1 cellular context compared by ENCODE assay signal in genomic region chr12:113334786-113335539, GRCh38.
A peak's percentile ranks its signal among the peaks of the same experiment; 100 is the strongest.
TF ChIP-seq lines count a peak whose summit lies in the region.

SLC8B1 (minus strand) TSS chr12:113335109; CDS start chr12:113332878, 2,231 bp downstream.

TF ChIP-seq in HepG2, 621 proteins besides CTCF, POLR2A, EP300 and RAD21 (continued from another document and continues in another):
- TF ChIP-seq PREB (CRISPR knock-in tag; IDR thresholded peaks at IDR 0.05) (no peak), ZNF337 (CRISPR knock-in tag; IDR thresholded peaks at IDR 0.05; ENCODE audit: borderline replicate concordance, low read depth) (no peak), ZKSCAN8 (CRISPR knock-in tag; IDR thresholded peaks at IDR 0.05; ENCODE audit: borderline replicate concordance) (peak; percentile 91; the same call in 1 of the 2 replicates), ZFAT (CRISPR knock-in tag; conservative IDR thresholded peaks at IDR 0.05) (no peak), MED1 (CRISPR knock-in tag; IDR thresholded peaks at IDR 0.05) (peak; percentile 58; the same call in 1 of the 2 replicates), HMGXB3 (CRISPR knock-in tag; IDR thresholded peaks at IDR 0.05; ENCODE audit: borderline replicate concordance) (no peak), ZNF713 (CRISPR knock-in tag; IDR thresholded peaks at IDR 0.05) (no peak), MXI1 (IDR thresholded peaks at IDR 0.05; ENCODE audit: borderline replicate concordance, low read depth, low read length) (peak; percentile 41; the same call in 1 of the 3 replicates), RFXANK (CRISPR knock-in tag; IDR thresholded peaks at IDR 0.05) (no peak), CBX5 (CRISPR knock-in tag; IDR thresholded peaks at IDR 0.05; ENCODE audit: borderline replicate concordance) (no peak), ZSCAN30 (CRISPR knock-in tag; IDR thresholded peaks at IDR 0.05) (no peak), KDM4B (CRISPR knock-in tag; IDR thresholded peaks at IDR 0.05) (peak; percentile 56; the same call in 1 of the 2 replicates), HDAC6 (IDR thresholded peaks at IDR 0.05; ENCODE audit: low read depth, low read length) (no peak), MXD1 (CRISPR knock-in tag; IDR thresholded peaks at IDR 0.05) (peak; percentile 38; the same call in 1 of the 2 replicates), ZNF567 (CRISPR knock-in tag; IDR thresholded peaks at IDR 0.05; ENCODE audit: borderline replicate concordance) (peak; percentile 21; the same call in 1 of the 2 replicates), NRL (CRISPR knock-in tag; IDR thresholded peaks at IDR 0.05; ENCODE audit: borderline replicate concordance) (peak; percentile 58; the same call in 1 of the 2 replicates), TOE1 (CRISPR knock-in tag; IDR thresholded peaks at IDR 0.05) (no peak), ZNF558 (CRISPR knock-in tag; IDR thresholded peaks at IDR 0.05; ENCODE audit: borderline replicate concordance) (peak; percentile 72; the same call in 1 of the 2 replicates), ZNF326 (CRISPR knock-in tag; IDR thresholded peaks at IDR 0.05; ENCODE audit: borderline replicate concordance) (no peak), NFIB (CRISPR knock-in tag; IDR thresholded peaks at IDR 0.05; ENCODE audit: borderline replicate concordance) (no peak), SIX4 (CRISPR knock-in tag; IDR thresholded peaks at IDR 0.05) (no peak), MAFK (conservative IDR thresholded peaks at IDR 0.05 in 1 of 2, IDR thresholded peaks at IDR 0.05 in 1 of 2; ENCODE audit: low read length in 2 of 2) (no peak), NPAS2 (CRISPR knock-in tag; IDR thresholded peaks at IDR 0.05; ENCODE audit: borderline replicate concordance) (no peak), ZNF660 (CRISPR knock-in tag; IDR thresholded peaks at IDR 0.05; ENCODE audit: borderline replicate concordance, low read depth) (no peak), ZNF230 (CRISPR knock-in tag; IDR thresholded peaks at IDR 0.05) (peak; percentile 82), TEF (CRISPR knock-in tag; IDR thresholded peaks at IDR 0.05) (no peak), MEF2D (CRISPR knock-in tag; IDR thresholded peaks at IDR 0.05) (0 out of 2 replicates have a peak, but pooled peaks have one; percentile 44), ZNF431 (CRISPR knock-in tag; IDR thresholded peaks at IDR 0.05; ENCODE audit: borderline replicate concordance, low read depth) (0 out of 2 replicates have a peak, but pooled peaks have one; percentile 44), DNMT3B (CRISPR knock-in tag; conservative IDR thresholded peaks at IDR 0.05) (no peak), FOXO4 (CRISPR knock-in tag; conservative IDR thresholded peaks at IDR 0.05) (no peak), ZNF569 (CRISPR knock-in tag; IDR thresholded peaks at IDR 0.05; ENCODE audit: borderline replicate concordance) (no peak), ZXDC (CRISPR knock-in tag; IDR thresholded peaks at IDR 0.05) (0 out of 2 replicates have a peak, but pooled peaks have one; percentile 59), ZNF34 (CRISPR knock-in tag; IDR thresholded peaks at IDR 0.05; ENCODE audit: borderline replicate concordance) (no peak), CAMTA2 (CRISPR knock-in tag; IDR thresholded peaks at IDR 0.05; ENCODE audit: borderline replicate concordance) (no peak), RFXAP (CRISPR knock-in tag; IDR thresholded peaks at IDR 0.05; ENCODE audit: borderline replicate concordance) (0 out of 2 replicates have a peak, but pooled peaks have one; percentile 35), NR2F6 (IDR thresholded peaks at IDR 0.05) (no peak), NR2F6 (CRISPR knock-in tag; IDR thresholded peaks at IDR 0.05) (no peak), DBP (CRISPR knock-in tag; IDR thresholded peaks at IDR 0.05; ENCODE audit: not compliant biosample characterization) (peak; percentile 35), ZNF232 (CRISPR knock-in tag; IDR thresholded peaks at IDR 0.05; ENCODE audit: borderline replicate concordance) (peak; percentile 54; the same call in 1 of the 2 replicates), ARNT (IDR thresholded peaks at IDR 0.05) (no peak), ZNF414 (CRISPR knock-in tag; IDR thresholded peaks at IDR 0.05) (0 out of 2 replicates have a peak, but pooled peaks have one; percentile 50), ZNF225 (CRISPR knock-in tag; IDR thresholded peaks at IDR 0.05) (no peak), ZNF251 (CRISPR knock-in tag; IDR thresholded peaks at IDR 0.05) (no peak), TFE3 (CRISPR knock-in tag; IDR thresholded peaks at IDR 0.05) (no peak), KDM2A (CRISPR knock-in tag; IDR thresholded peaks at IDR 0.05; ENCODE audit: borderline replicate concordance, low read depth) (no peak), SNAPC2 (CRISPR knock-in tag; IDR thresholded peaks at IDR 0.05) (no peak), GTF3A (CRISPR knock-in tag; conservative IDR thresholded peaks at IDR 0.05) (no peak), STAT6 (CRISPR knock-in tag; IDR thresholded peaks at IDR 0.05; ENCODE audit: borderline replicate concordance) (no peak), REXO4 (CRISPR knock-in tag; IDR thresholded peaks at IDR 0.05; ENCODE audit: borderline replicate concordance) (no peak), KAT2B (IDR thresholded peaks at IDR 0.05; ENCODE audit: borderline replicate concordance, low read depth, low read length) (no peak)
